Comparison of ENCODE assay signal across 15 cellular contexts in the genomic region with DNA sequence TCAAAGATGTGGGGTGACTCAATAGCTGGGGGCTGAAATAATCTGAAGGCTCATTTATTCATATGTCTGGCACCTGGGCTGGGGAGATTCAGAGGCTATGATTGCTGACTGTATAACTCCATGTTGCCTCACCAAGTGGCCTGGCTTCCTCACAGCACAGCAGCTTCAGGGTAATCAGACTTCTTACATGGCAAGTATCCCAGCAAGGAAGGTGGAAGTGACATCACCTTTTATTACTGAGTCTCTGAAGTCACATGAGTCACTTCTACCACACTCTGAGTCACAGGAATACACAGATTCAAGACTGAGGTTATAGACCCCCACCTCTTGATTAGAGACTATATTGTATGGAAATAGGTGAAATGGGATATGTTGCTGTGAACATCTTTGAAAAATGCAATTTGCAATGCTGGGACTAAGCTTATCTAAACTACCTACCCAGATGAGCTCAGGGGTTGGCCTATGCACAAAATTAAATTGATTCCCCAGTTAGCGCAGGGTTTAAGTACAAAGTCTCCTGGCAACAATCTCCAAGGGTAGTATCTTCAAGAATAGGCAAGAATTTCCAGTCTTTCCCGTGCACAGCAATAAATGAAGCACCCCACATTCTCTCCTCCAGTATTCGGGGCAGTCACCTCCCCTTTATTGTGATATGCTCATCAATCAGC.
A peak's percentile ranks its signal among the peaks of the same experiment; 100 is the strongest.
DNase-seq lines count a peak whose midpoint lies in the region; ATAC-seq and TF ChIP-seq lines count a peak whose summit lies in the region.
"Had no signal": no experiment of that assay in that cellular context is flagged by ENCODE, and none has a peak within 500 bp of the region (broad histone marks: within the 10 kb centered on the region; RNA-seq: fewer than 3 reads in every experiment).

No MANE protein-coding gene starts in this region.

- TF ChIP-seq CTCF in SK-N-SH (IDR thresholded peaks at IDR 0.05) (no peak), fibroblast of pulmonary artery (IDR thresholded peaks at IDR 0.05; ENCODE audit: low read length, missing control alignments) (no peak), smooth muscle cell (IDR thresholded peaks at IDR 0.05; ENCODE audit: borderline replicate concordance, insufficient read depth, poor library complexity, severe bottlenecking) (no peak), adrenal gland (IDR thresholded peaks at IDR 0.05) (no peak)

- H3K79me2 ChIP-seq in SK-N-SH (ENCODE audit: insufficient read depth) = no peaks in the 10 kb centered on the region
- no peaks in the 10 kb centered on the region for H3K79me2 ChIP-seq in smooth muscle cell (ENCODE audit: low read depth)

- H3K27ac ChIP-seq in SK-N-SH (ENCODE audit: low read depth in 2 of 2, low read length in 1 of 2) = no peak overlapping the region; a peak in 1 of 4 replicates
- H3K27ac ChIP-seq in smooth muscle cell (ENCODE audit: low read depth) = peak overlapping the region; percentile 41
- no peak overlapping the region for H3K27ac ChIP-seq in adrenal gland
- H3K27ac ChIP-seq: esophagus muscularis mucosa, SJCRH30, spleen had no signal

- H3F3A ChIP-seq in SK-N-SH (replicated peaks; ENCODE audit: insufficient read depth) (peaks cover 5% of the 10 kb centered on the region), smooth muscle cell (ENCODE audit: low read depth) (no peaks in the 10 kb centered on the region)

- DNase-seq in SK-N-SH (no peak), SW480 (ENCODE audit: low spot score) (peak; percentile 9), fibroblast of pulmonary artery (ENCODE audit: low read depth) (peak; percentile 77), smooth muscle cell (lab: John Stamatoyannopoulos, UW; ENCODE audit: unreplicated experiment) (no peak), DMS153 treated with DMSO at 0.1 percent for 48 hours (lab: John Stamatoyannopoulos, UW; ENCODE audit: unreplicated experiment) (no peak), adrenal gland (no peak), HAP-1 (ENCODE audit: low spot score in 2 of 2) (no peak)
- DNase-seq: activated naive CD4-positive, alpha-beta T cell treated with Interleukin-2 at 50 U/mL for 16 hours; GOT3; midbrain; occipital lobe; SJCRH30; spleen had no signal

- POLR2A ChIA-PET in SK-N-SH (lab: Yijun Ruan, JAX) = no interaction called here

- TF ChIP-seq RAD21 in SK-N-SH (IDR thresholded peaks at IDR 0.05; ENCODE audit: low read length) = no peak

- H3K36me3 ChIP-seq in SK-N-SH (replicated peaks in 1 of 2; ENCODE audit: control insufficient read depth in 1 of 2, insufficient read depth in 2 of 2, low read length in 1 of 2) (no peaks in the 10 kb centered on the region), smooth muscle cell (ENCODE audit: low read depth) (no peaks in the 10 kb centered on the region), adrenal gland (replicated peaks in 1 of 2) (no peaks in the 10 kb centered on the region), HAP-1 (replicated peaks) (no peaks in the 10 kb centered on the region)
- H3K36me3 ChIP-seq: esophagus muscularis mucosa, SJCRH30, spleen had no signal

- H4K20me1 ChIP-seq in SK-N-SH (ENCODE audit: insufficient read depth) (no peaks in the 10 kb centered on the region), smooth muscle cell (ENCODE audit: low read depth) (no peaks in the 10 kb centered on the region)

- H3K9me2 ChIP-seq in SK-N-SH = no peaks in the 10 kb centered on the region

- no peak for TF ChIP-seq EP300 in SK-N-SH (IDR thresholded peaks at IDR 0.05; ENCODE audit: borderline replicate concordance in 1 of 2, low read depth in 1 of 2, low read length in 1 of 2)

- H3K4me2 ChIP-seq in SK-N-SH (no peak overlapping the region; the same call in 1 of the 2 replicates), smooth muscle cell (no peak overlapping the region)

- H2AFZ ChIP-seq in SK-N-SH (ENCODE audit: low read depth) (no peak overlapping the region), smooth muscle cell (ENCODE audit: low read depth) (no peak overlapping the region)

- TF ChIP-seq POLR2A in adrenal gland (IDR thresholded peaks at IDR 0.05) = no peak

- H3K4me1 ChIP-seq in SK-N-SH (ENCODE audit: control insufficient read depth in 1 of 2, insufficient read depth in 2 of 2, low read depth in 1 of 2, low read length in 1 of 2) = peaks cover 0 to 3% of the 10 kb centered on the region in 2 experiments; a peak in 1 of 4 replicates
- peaks cover 4% of the 10 kb centered on the region for H3K4me1 ChIP-seq in smooth muscle cell (ENCODE audit: low read depth)
- no peaks in the 10 kb centered on the region for H3K4me1 ChIP-seq in adrenal gland (replicated peaks in 1 of 2)
- no peaks in the 10 kb centered on the region for H3K4me1 ChIP-seq in HAP-1
- H3K4me1 ChIP-seq: esophagus muscularis mucosa, SJCRH30, spleen had no signal

- intact Hi-C loops in adrenal gland (cut with DNase I) = no loop called here

- no peak overlapping the region for H3K9ac ChIP-seq in SK-N-SH
- H3K9ac ChIP-seq in smooth muscle cell (ENCODE audit: low read depth) = no peak overlapping the region

- CTCF ChIA-PET in SK-N-SH (lab: Yijun Ruan, JAX) = no interaction called here

- in situ Hi-C loops in HAP-1 (cut with MboI; ENCODE audit: low sequenced_read_pairs) = no loop called here

- 31% methylated on average over 3 of the region's 3 CpGs for WGBS in SK-N-SH (ENCODE audit: low lambda C conversion rate)
- WGBS in smooth muscle cell (ENCODE audit: low lambda C conversion rate) = 96% methylated on average over 3 of the region's 3 CpGs
- WGBS in adrenal gland, 4 donors = 71 to 94% (median 84%) methylated on average over 3 of the region's 3 CpGs

- H3K27me3 ChIP-seq in SK-N-SH (ENCODE audit: insufficient read depth) (no peaks in the 10 kb centered on the region), smooth muscle cell (ENCODE audit: low read depth) (no peaks in the 10 kb centered on the region), adrenal gland (no peaks in the 10 kb centered on the region), HAP-1 (ENCODE audit: low read depth) (peaks cover 2% of the 10 kb centered on the region; the same call in 1 of the 2 replicates)
- H3K27me3 ChIP-seq: esophagus muscularis mucosa, spleen had no signal

- H3K4me3 ChIP-seq in SK-N-SH (ENCODE audit: low read depth in 2 of 2, low read length in 1 of 2) (no peak overlapping the region), fibroblast of pulmonary artery (replicated peaks; ENCODE audit: low read depth, low read length) (no peak overlapping the region), smooth muscle cell (no peak overlapping the region), adrenal gland (no peak overlapping the region), HAP-1 (no peak overlapping the region)
- H3K4me3 ChIP-seq: esophagus muscularis mucosa, SJCRH30, spleen had no signal

- H3K9me3 ChIP-seq in SK-N-SH = no peaks in the 10 kb centered on the region
- H3K9me3 ChIP-seq in smooth muscle cell (replicated peaks; ENCODE audit: low read depth) = no peaks in the 10 kb centered on the region
- no peaks in the 10 kb centered on the region for H3K9me3 ChIP-seq in adrenal gland (replicated peaks in 1 of 3)
- no peaks in the 10 kb centered on the region for H3K9me3 ChIP-seq in HAP-1
- H3K9me3 ChIP-seq: esophagus muscularis mucosa, SJCRH30, spleen had no signal

- no peak for ATAC-seq in SK-N-SH treated with all-trans-retinoic acid at 6 μM for 48 hours

TF ChIP-seq in SK-N-SH, 30 proteins besides CTCF, POLR2A, EP300 and RAD21 (continues in another document):
- TF ChIP-seq JUND (IDR thresholded peaks at IDR 0.05) (peak; percentile 70), FOSL2 (IDR thresholded peaks at IDR 0.05; ENCODE audit: borderline replicate concordance, low read depth) (peak; percentile 79), NFIC (IDR thresholded peaks at IDR 0.05; ENCODE audit: borderline replicate concordance) (peak; percentile 53; the same call in 1 of the 2 replicates), RCOR1 (IDR thresholded peaks at IDR 0.05; ENCODE audit: low read length) (no peak), FOXM1 (IDR thresholded peaks at IDR 0.05; ENCODE audit: low read depth) (0 out of 2 replicates have a peak, but pooled peaks have one; percentile 26)
- TF ChIP-seq, protein P1, sequence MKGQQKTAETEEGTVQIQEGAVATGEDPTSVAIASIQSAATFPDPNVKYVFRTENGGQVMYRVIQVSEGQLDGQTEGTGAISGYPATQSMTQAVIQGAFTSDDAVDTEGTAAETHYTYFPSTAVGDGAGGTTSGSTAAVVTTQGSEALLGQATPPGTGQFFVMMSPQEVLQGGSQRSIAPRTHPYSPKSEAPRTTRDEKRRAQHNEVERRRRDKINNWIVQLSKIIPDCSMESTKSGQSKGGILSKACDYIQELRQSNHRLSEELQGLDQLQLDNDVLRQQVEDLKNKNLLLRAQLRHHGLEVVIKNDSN (IDR thresholded peaks at IDR 0.05; ENCODE audit: borderline replicate concordance, low read depth) = no peak

TF ChIP-seq in SK-N-SH treated with all-trans-retinoic acid at 6 μM for 48 hours, 23 proteins besides CTCF, POLR2A, EP300 and RAD21 (continues in another document):
- TF ChIP-seq OSR1 (CRISPR knock-in tag; IDR thresholded peaks at IDR 0.05) (no peak), CSDC2 (CRISPR knock-in tag; IDR thresholded peaks at IDR 0.05) (no peak), CREB5 (CRISPR knock-in tag; IDR thresholded peaks at IDR 0.05; ENCODE audit: low read depth) (no peak), ZFP3 (CRISPR knock-in tag; IDR thresholded peaks at IDR 0.05) (no peak), TCF4 (CRISPR knock-in tag; IDR thresholded peaks at IDR 0.05; ENCODE audit: borderline replicate concordance) (no peak), ZC3H10 (CRISPR knock-in tag; IDR thresholded peaks at IDR 0.05) (no peak), SNAI2 (CRISPR knock-in tag; IDR thresholded peaks at IDR 0.05) (no peak), ESRRG (CRISPR knock-in tag; IDR thresholded peaks at IDR 0.05) (no peak), ARNTL (CRISPR knock-in tag; IDR thresholded peaks at IDR 0.05; ENCODE audit: borderline replicate concordance, low read depth) (no peak), BACH2 (CRISPR knock-in tag; IDR thresholded peaks at IDR 0.05; ENCODE audit: borderline replicate concordance) (no peak), ZFP30 (CRISPR knock-in tag; IDR thresholded peaks at IDR 0.05) (no peak), TOX (CRISPR knock-in tag; IDR thresholded peaks at IDR 0.05; ENCODE audit: borderline replicate concordance) (no peak)

Comparison
In these comparisons a context has a peak if more than half of its experiments do, and no peak if none do; other contexts are left out.
1. DNase-seq: peak in SW480 (single experiment) and fibroblast of pulmonary artery (single experiment); none in SK-N-SH (single experiment), smooth muscle cell (single experiment), DMS153 treated with DMSO at 0.1 percent for 48 hours (single experiment), adrenal gland (0 of 7) and HAP-1 (0 of 2).